8 cellular contexts compared by ENCODE assay signal in the genomic region with DNA sequence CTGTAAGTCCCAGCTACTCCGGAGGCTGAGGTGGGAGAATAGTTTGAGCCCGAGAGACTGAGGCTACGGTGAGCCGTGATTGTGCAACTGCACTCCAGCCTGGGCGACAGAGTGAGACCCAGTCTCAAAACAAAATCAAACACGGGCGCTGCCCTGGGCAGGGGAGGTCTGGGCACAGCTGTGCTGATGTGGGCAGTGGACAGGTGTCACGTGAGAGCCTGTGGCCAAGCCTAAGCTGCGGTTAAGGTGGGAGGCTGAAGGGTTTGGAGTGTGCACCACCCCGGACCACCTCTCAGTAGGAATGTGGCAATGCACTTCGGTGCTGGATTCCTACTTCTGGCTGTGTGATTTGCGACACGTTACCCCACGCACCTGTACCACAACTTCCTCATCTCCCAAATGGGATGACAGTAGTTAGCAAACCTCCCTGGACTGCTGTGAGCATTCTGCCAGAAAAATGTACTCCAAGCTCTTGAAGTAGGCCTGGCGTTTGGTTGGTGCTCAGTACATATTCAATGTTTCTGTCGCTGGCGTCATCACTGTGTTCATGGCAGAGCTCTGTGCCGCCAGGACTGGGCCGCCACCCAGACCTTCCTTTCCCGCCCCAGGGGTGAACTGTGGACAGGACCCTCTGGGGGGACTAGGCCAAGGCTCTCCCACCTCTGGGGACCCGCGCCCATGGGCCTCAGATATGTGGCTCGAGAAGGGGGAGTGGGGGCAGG. TPM values are rescaled to one million over a fixed set of nuclear protein-coding genes. Genes with fewer than 3 reads are reported as not detected.
DNase-seq lines count a peak whose midpoint lies in the region; ATAC-seq and TF ChIP-seq lines count a peak whose summit lies in the region.

No MANE protein-coding gene starts in this region.

- H3K9me3 ChIP-seq in mammary epithelial cell (replicated peaks; ENCODE audit: insufficient read depth, low read length) (no peaks in the 10 kb centered on the region), uterus (no peaks in the 10 kb centered on the region)

- H3K4me3 ChIP-seq in mammary epithelial cell (replicated peaks in 1 of 3; ENCODE audit: insufficient read depth in 1 of 3, low read depth in 2 of 3, low read length in 3 of 3) = peak overlapping the region; percentile 74 to 97 (median 84)
- H3K4me3 ChIP-seq in uterus = peak overlapping the region; percentile 50 to 88

- H3K27me3 ChIP-seq in mammary epithelial cell (ENCODE audit: insufficient read depth, low read length) = no peaks in the 10 kb centered on the region
- H3K27me3 ChIP-seq in uterus = no peaks in the 10 kb centered on the region

- CTCF ChIA-PET in mammary epithelial cell (lab: Charles Lee; ENCODE audit: low non-redundant PET) = interaction anchor here (0.7 kb wide), 1 partner anchor 11 kb away, joined by 8 read pairs; no protein-coding TSS in a partner anchor

- H3K36me3 ChIP-seq in mammary epithelial cell (ENCODE audit: insufficient read depth, low read length) (no peaks in the 10 kb centered on the region), uterus (no peaks in the 10 kb centered on the region)

- peak; percentile 7 for DNase-seq in stimulated activated CD4-positive, alpha-beta T cell treated with anti-CD3 and anti-CD28 coated beads, Interleukin-1b, Interleukin-23, amount 100 ng/mL, for 48 hours
- no peak for DNase-seq in stimulated activated CD4-positive, alpha-beta T cell treated with anti-CD3 and anti-CD28 coated beads, Interleukin-12 subunit alpha, Interleukin-12 subunit beta, amount 100 ng/mL, for 4 hours
- DNase-seq in mammary epithelial cell (no peak), mesenteric fat pad (ENCODE audit: low spot score) (peak; percentile 78), uterus (no peak), NCI-H1930 (lab: John Stamatoyannopoulos, UW) (no peak)

- peaks cover 19% of the 10 kb centered on the region for H3K79me2 ChIP-seq in mammary epithelial cell (ENCODE audit: insufficient read depth, low read length)

- 97% methylated on average over 19 of the region's 23 CpGs for WGBS in mammary epithelial cell (ENCODE audit: low coverage, missing lambda C conversion rate)

- H3K27ac ChIP-seq in mammary epithelial cell (ENCODE audit: insufficient read depth, low read depth, low read length) = peak overlapping the region; percentile 12
- H3K27ac ChIP-seq in uterus = peak overlapping the region; percentile 70 to 75

- TF ChIP-seq POLR2A in uterus (IDR thresholded peaks at IDR 0.05) = no peak

- TF ChIP-seq CTCF in mammary epithelial cell (conservative IDR thresholded peaks at IDR 0.05 in 1 of 2, IDR thresholded peaks at IDR 0.05 in 1 of 2; ENCODE audit: extremely low read depth in 1 of 2, insufficient read depth in 1 of 2, low read depth in 1 of 2, low read length in 2 of 2) (no peak), uterus (IDR thresholded peaks at IDR 0.05) (no peak)

- no peaks in the 10 kb centered on the region for H4K20me1 ChIP-seq in mammary epithelial cell (ENCODE audit: insufficient read depth, low read length)

- H3K4me1 ChIP-seq in mammary epithelial cell (ENCODE audit: insufficient read depth, low read length) (peaks cover 18% of the 10 kb centered on the region), uterus (peaks cover 0 to 19% of the 10 kb centered on the region in 2 donors)

- H2AFZ ChIP-seq in mammary epithelial cell (ENCODE audit: low read depth, low read length) = peak overlapping the region; percentile 98

- in situ Hi-C loops in mammary epithelial cell (cut with MboI; ENCODE audit: low sequenced_read_pairs in 2 of 2) = no loop called here

- ATAC-seq in HG03095 (IDR thresholded peaks at IDR 0.05; ENCODE audit: unreplicated experiment) (no peak), GM21423 (IDR thresholded peaks at IDR 0.05; ENCODE audit: unreplicated experiment) (no peak)

- dilution Hi-C loops in mammary epithelial cell (cut with HindIII; ENCODE audit: low sequenced_read_pairs) = no loop called here

- peak overlapping the region; percentile 94 for H3K4me2 ChIP-seq in mammary epithelial cell (ENCODE audit: insufficient read depth, low read depth, low read length)

- BruUV-seq in mammary epithelial cell (replicated peaks; lab: Mats Ljungman, UMichigan) = no TSS peak

- intact Hi-C loops in mammary epithelial cell (cut with micrococcal nuclease) (no loop called here), uterus (cut with DNase I; ENCODE audit: low total_unique reads) (no loop called here)

- no peak overlapping the region for H3K9ac ChIP-seq in mammary epithelial cell (ENCODE audit: insufficient read depth, low read length)

RNA-seq across cellular contexts. Expression of gene ZNF74, which starts 0.8 kb away (rescaled TPM):
- total RNA-seq in mammary epithelial cell (10 to 100 TPM in 1 of 2 donors, 1 to 10 TPM in 1; 7.8 to 12.8 TPM), mesenteric fat pad (5.2 TPM), uterus (10 to 100 TPM in 3 of 4 donors, 1 to 10 TPM in 1; 8.2 to 32.0 (median 10.8) TPM)
- polyA plus RNA-seq in mammary epithelial cell = 5.9 TPM
- 0.26 TPM for polyA minus RNA-seq in mammary epithelial cell

RNA-seq across cellular contexts. Expression of gene SCARF2, which starts 44.5 kb away (rescaled TPM):
- 1 to 10 TPM; 1.1 to 1.5 TPM for total RNA-seq in mammary epithelial cell
- polyA plus RNA-seq in mammary epithelial cell = 0.08 TPM
- not detected for polyA minus RNA-seq in mammary epithelial cell
- 21.1 TPM for total RNA-seq in mesenteric fat pad
- total RNA-seq in uterus = 10 to 100 TPM; 22.9 to 84.5 (median 30.1) TPM

Comparison
In these comparisons a context has a peak if more than half of its experiments do, and no peak if none do; other contexts are left out.
1. DNase-seq: peak in stimulated activated CD4-positive, alpha-beta T cell treated with anti-CD3 and anti-CD28 coated beads, Interleukin-1b, Interleukin-23, amount 100 ng/mL, for 48 hours (single experiment) and mesenteric fat pad (single experiment); none in stimulated activated CD4-positive, alpha-beta T cell treated with anti-CD3 and anti-CD28 coated beads, Interleukin-12 subunit alpha, Interleukin-12 subunit beta, amount 100 ng/mL, for 4 hours (single experiment), mammary epithelial cell (single experiment), uterus (0 of 2) and NCI-H1930 (0 of 2).